In the genomic region with DNA sequence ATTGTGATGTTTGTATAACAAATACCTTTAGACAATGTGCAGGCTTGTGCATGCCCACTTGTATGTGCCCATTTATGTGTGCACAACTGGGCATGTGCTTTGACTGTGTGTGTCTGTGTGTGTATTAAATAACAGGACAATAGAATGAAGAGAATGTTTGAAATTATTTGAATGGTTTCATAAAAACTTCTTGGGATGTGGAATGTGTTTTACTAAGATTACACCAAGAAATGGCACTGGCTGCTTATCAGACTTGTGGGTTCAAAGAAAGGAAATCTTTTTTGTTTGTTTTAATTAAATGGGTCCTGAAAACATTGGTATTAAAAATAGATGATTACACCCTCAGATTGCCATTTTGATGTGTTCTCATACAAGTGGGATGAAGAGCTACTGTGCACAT, we compare ENCODE assay signal across 24 cellular contexts.
"Had no signal": no experiment of that assay in that cellular context is flagged by ENCODE, and none has a peak within 500 bp of the region (broad histone marks: within the 10 kb centered on the region; RNA-seq: fewer than 3 reads in every experiment).

No MANE protein-coding gene starts in this region.

- DNase-seq: activated B cell treated with CpG ODN at 0.5 μM for 24 hours; activated CD4-positive, alpha-beta T cell treated with anti-CD3 and anti-CD28 coated beads for 36 hours; activated CD4-positive, alpha-beta T cell treated with anti-CD3 and anti-CD28 coated beads, Interleukin-2, amount 50 U/mL, for 4 hours; activated CD8-positive, alpha-beta memory T cell treated with anti-CD3 and anti-CD28 coated beads for 24 hours; activated CD8-positive, alpha-beta memory T cell treated with anti-CD3 and anti-CD28 coated beads, Interleukin-2, amount 50 U/mL, for 4 hours; activated T-cell treated with anti-CD3 and anti-CD28 coated beads, Interleukin-2, amount 50 U/mL, for 24 hours; dermis blood vessel endothelial cell; effector CD8-positive, alpha-beta T cell; erythroblast; gastrocnemius medialis; hippocampal formation; islet precursor cell; lower lobe of right lung; mesendoderm; mucosa of descending colon; naive B cell; stimulated activated CD4-positive, alpha-beta T cell treated with anti-CD3 and anti-CD28 coated beads, Interleukin-4, amount 100 ng/mL, for 1 hour; stimulated activated naive CD4-positive, alpha-beta T cell; upper lobe of right lung had no signal

- ATAC-seq: activated CD4-positive, alpha-beta T cell treated with anti-CD3 and anti-CD28 coated beads for 36 hours; activated T-helper 17 cell treated with anti-CD3 and anti-CD28 coated beads, Interleukin-2, amount 50 U/mL, for 72 hours; gastrocnemius medialis; left lobe of liver; lower lobe of right lung; mucosa of descending colon; sciatic nerve; upper lobe of right lung had no signal

- H3K27me3 ChIP-seq: cardiac muscle cell, gastrocnemius medialis, upper lobe of right lung had no signal

- H3K27ac ChIP-seq: cardiac muscle cell, gastrocnemius medialis, lower lobe of right lung, upper lobe of right lung had no signal

- H3K36me3 ChIP-seq: cardiac muscle cell, gastrocnemius medialis, lower lobe of right lung, upper lobe of right lung had no signal

- H3K9me3 ChIP-seq: gastrocnemius medialis, lower lobe of right lung, mucosa of descending colon, upper lobe of right lung had no signal

- H3K4me3 ChIP-seq: cardiac muscle cell, gastrocnemius medialis, lower lobe of right lung, mucosa of descending colon, smooth muscle cell, upper lobe of right lung had no signal

- H3K4me2 ChIP-seq: smooth muscle cell had no signal

- H3K4me1 ChIP-seq: gastrocnemius medialis, lower lobe of right lung, upper lobe of right lung had no signal
